Comparison of ENCODE assay signal across 9 cellular contexts in the genomic region with DNA sequence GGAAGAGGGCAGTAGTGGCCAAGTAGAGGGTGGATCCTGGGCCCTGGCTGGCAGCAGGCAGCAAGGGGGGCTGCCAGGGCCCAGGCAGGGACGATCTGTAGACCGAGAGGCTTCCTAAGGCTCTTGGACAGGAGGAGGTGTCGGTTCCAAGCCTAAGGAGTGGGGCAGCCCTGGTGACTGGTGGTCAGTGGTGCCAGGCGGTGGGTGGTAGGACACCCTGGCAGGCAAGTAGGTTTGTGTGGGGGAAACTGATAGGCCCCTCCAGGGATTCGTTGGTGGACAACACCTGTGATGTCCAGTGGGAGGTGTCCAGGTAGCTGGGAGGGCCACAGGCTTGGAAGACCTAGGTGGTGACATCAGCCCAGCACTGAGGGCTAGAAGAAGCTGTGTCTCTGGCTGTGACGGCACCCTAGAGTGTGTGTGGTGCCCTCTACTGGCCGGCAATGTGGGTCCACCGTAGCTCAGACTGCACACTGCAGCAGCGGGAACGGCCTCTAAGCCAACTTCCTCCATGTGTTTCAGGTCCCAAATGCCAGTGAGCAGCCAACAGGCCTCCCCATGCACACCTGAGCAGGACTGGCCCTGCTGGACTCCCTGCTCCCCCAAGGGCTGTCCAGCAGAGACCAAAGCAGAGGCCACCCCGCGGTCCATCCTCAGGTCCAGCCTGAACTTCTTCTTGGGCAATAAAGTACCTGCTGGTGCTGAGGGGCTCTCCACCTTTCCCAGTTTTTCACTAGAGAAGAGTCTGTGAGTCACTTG. TPM values are rescaled to one million over a fixed set of nuclear protein-coding genes. Genes with fewer than 3 reads are reported as not detected.
DNase-seq lines count a peak whose midpoint lies in the region; ATAC-seq and TF ChIP-seq lines count a peak whose summit lies in the region.
"Had no signal": no experiment of that assay in that cellular context is flagged by ENCODE, and none has a peak within 500 bp of the region (broad histone marks: within the 10 kb centered on the region; RNA-seq: fewer than 3 reads in every experiment).

No MANE protein-coding gene starts in this region.

- peaks cover 25% of the 10 kb centered on the region for H3K27me3 Mint-ChIP-seq in CD4-positive, CD25-positive, alpha-beta regulatory T cell

- H3K27ac Mint-ChIP-seq in CD4-positive, CD25-positive, alpha-beta regulatory T cell: no peak overlapping the region

- ATAC-seq in CD4-positive, CD25-positive, alpha-beta regulatory T cell (ENCODE audit: low read depth in 2 of 2): peak; percentile 88
- ATAC-seq in HG02678 (IDR thresholded peaks at IDR 0.05; ENCODE audit: unreplicated experiment): no peak

- no peak overlapping the region for H3K4me3 Mint-ChIP-seq in CD4-positive, CD25-positive, alpha-beta regulatory T cell

- H3K9me3 Mint-ChIP-seq in CD4-positive, CD25-positive, alpha-beta regulatory T cell: peaks cover 0 to 4% (median 1%) of the 10 kb centered on the region in 7 donors

- H3K27ac ChIP-seq in CD4-positive, CD25-positive, alpha-beta regulatory T cell (ENCODE audit: insufficient read depth, low read length, poor library complexity, severe bottlenecking): no peak overlapping the region

- peaks cover 0 to 7% (median 2%) of the 10 kb centered on the region in 4 donors for H3K4me1 Mint-ChIP-seq in CD4-positive, CD25-positive, alpha-beta regulatory T cell

- TF ChIP-seq CTCF in HFF-Myc (IDR thresholded peaks at IDR 0.05; ENCODE audit: low read depth, low read length, missing control alignments): peak; percentile 86

- H3K9me3 ChIP-seq in CD4-positive, CD25-positive, alpha-beta regulatory T cell (ENCODE audit: control insufficient read depth in 2 of 2, low read length in 2 of 2): no peaks in the 10 kb centered on the region

- H3K36me3 Mint-ChIP-seq in CD4-positive, CD25-positive, alpha-beta regulatory T cell: no peaks in the 10 kb centered on the region
- H3K36me3 Mint-ChIP-seq: IgD-negative memory B cell had no signal

- no peak overlapping the region for H3K4me3 ChIP-seq in CD4-positive, CD25-positive, alpha-beta regulatory T cell (ENCODE audit: low read depth, low read length)
- no peak overlapping the region for H3K4me3 ChIP-seq in HFF-Myc (replicated peaks; ENCODE audit: low read depth, low read length)

- H3K27me3 ChIP-seq in CD4-positive, CD25-positive, alpha-beta regulatory T cell (ENCODE audit: control insufficient read depth, insufficient read depth, low read length): no peaks in the 10 kb centered on the region

- DNase-seq in CD4-positive, CD25-positive, alpha-beta regulatory T cell: peak; percentile 32 to 75 (median 47)
- DNase-seq in HFF-Myc (ENCODE audit: extremely low read depth, low read depth) (no peak), SHP77 (lab: John Stamatoyannopoulos, UW) (peak; percentile 71 to 76), globus pallidus (ENCODE audit: low spot score) (peak; percentile 35), pulmonary artery endothelial cell (ENCODE audit: low read depth, low spot score) (peak; percentile 24), NCI-H524 treated with DMSO at 0.1 percent for 48 hours (lab: John Stamatoyannopoulos, UW) (no peak)
- DNase-seq in activated effector memory CD4-positive, alpha-beta T cell treated with anti-CD3 and anti-CD28 coated beads, Interleukin-2, amount 50 U/mL, for 16 hours: peak; percentile 87

- H3K36me3 ChIP-seq in CD4-positive, CD25-positive, alpha-beta regulatory T cell (ENCODE audit: control insufficient read depth, insufficient read depth, low read length): no peaks in the 10 kb centered on the region

- H3K4me1 ChIP-seq in CD4-positive, CD25-positive, alpha-beta regulatory T cell (ENCODE audit: control insufficient read depth, insufficient read depth, low read length, poor library complexity, severe bottlenecking): no peaks in the 10 kb centered on the region

RNA-seq across cellular contexts. Expression of a gene that starts 9.4 kb away (rescaled TPM):
- 25.1 TPM for total RNA-seq in CD4-positive, CD25-positive, alpha-beta regulatory T cell
- polyA plus RNA-seq in CD4-positive, CD25-positive, alpha-beta regulatory T cell: 10 to 100 TPM; 75.3 to 96.4 (median 76.6) TPM
- total RNA-seq in pulmonary artery endothelial cell: 57.3 and 59.2 TPM in 2 replicates

RNA-seq across cellular contexts. Expression of a gene that starts 22.2 kb away (rescaled TPM):
- not detected for total RNA-seq in CD4-positive, CD25-positive, alpha-beta regulatory T cell
- polyA plus RNA-seq in CD4-positive, CD25-positive, alpha-beta regulatory T cell: not detected
- 2.4 and 2.8 TPM in 2 replicates for total RNA-seq in pulmonary artery endothelial cell
- polyA plus RNA-seq: IgD-negative memory B cell had no signal

RNA-seq across cellular contexts. Expression of a gene that starts 54.0 kb away (rescaled TPM):
- total RNA-seq in CD4-positive, CD25-positive, alpha-beta regulatory T cell: not detected
- polyA plus RNA-seq in CD4-positive, CD25-positive, alpha-beta regulatory T cell: not detected
- total RNA-seq in pulmonary artery endothelial cell: not detected in 2 replicates
- polyA plus RNA-seq: IgD-negative memory B cell had no signal

Comparison
In these comparisons a context has a peak if more than half of its experiments do, and no peak if none do; other contexts are left out.
1. DNase-seq: peak in CD4-positive, CD25-positive, alpha-beta regulatory T cell (3 of 3), SHP77 (2 of 2), activated effector memory CD4-positive, alpha-beta T cell treated with anti-CD3 and anti-CD28 coated beads, Interleukin-2, amount 50 U/mL, for 16 hours (single experiment), globus pallidus (single experiment) and pulmonary artery endothelial cell (single experiment); none in HFF-Myc (single experiment) and NCI-H524 treated with DMSO at 0.1 percent for 48 hours (single experiment).